In genomic region chr1:84946631-84947030, GRCh38 we compare ENCODE assay signal across 19 cellular contexts. TPM values are rescaled to one million over a fixed set of nuclear protein-coding genes. Genes with fewer than 3 reads are reported as not detected.
A peak's percentile ranks its signal among the peaks of the same experiment; 100 is the strongest.
DNase-seq lines count a peak whose midpoint lies in the region; ATAC-seq and TF ChIP-seq lines count a peak whose summit lies in the region.
"Had no signal": no experiment of that assay in that cellular context is flagged by ENCODE, and none has a peak within 500 bp of the region (broad histone marks: within the 10 kb centered on the region; RNA-seq: fewer than 3 reads in every experiment).

No MANE protein-coding gene starts in this region.

- no peaks in the 10 kb centered on the region for H3K36me3 ChIP-seq in CD4-positive, alpha-beta memory T cell (ENCODE audit: insufficient read depth, low read length)
- H3K36me3 ChIP-seq in HCT116 (ENCODE audit: control insufficient read depth in 1 of 2, insufficient read depth in 2 of 2, low read length in 2 of 2): no peaks in the 10 kb centered on the region
- H3K36me3 ChIP-seq in hepatocyte (replicated peaks; ENCODE audit: insufficient read depth, low read depth): no peaks in the 10 kb centered on the region
- no peaks in the 10 kb centered on the region for H3K36me3 ChIP-seq in Peyer's patch
- H3K36me3 ChIP-seq in upper lobe of left lung: no peaks in the 10 kb centered on the region

- no peak overlapping the region for H3K9ac ChIP-seq in HCT116 (ENCODE audit: low read length)

- H3K27ac Mint-ChIP-seq in CD4-positive, alpha-beta memory T cell: peak overlapping the region in 4 of 7 donors; percentile 54 to 99 (median 88)
- peak overlapping the region; percentile 86 for H3K27ac Mint-ChIP-seq in activated T-helper 17 cell treated with anti-CD3 and anti-CD28 coated beads, Interleukin-2, amount 50 U/mL, for 72 hours
- H3K27ac Mint-ChIP-seq in activated naive CD4-positive, alpha-beta T cell treated with anti-CD3 and anti-CD28 coated beads for 36 hours: no peak overlapping the region

- CTCF ChIA-PET in CD4-positive, alpha-beta memory T cell (lab: Charles Lee; ENCODE audit: partially characterized antibody): interaction anchor here (3.5 to 11.6 kb wide), 3 partner anchors 12 to 310 kb away, joined by 16 to 282 read pairs (median 176); partner anchors contain the start of gene C1orf52
- CTCF ChIA-PET in HCT116 (lab: Charles Lee): interaction anchor here (1.3 to 7.5 kb wide), 2 partner anchors 293 to 310 kb away, joined by 4 to 265 read pairs; partner anchors contain the start of gene C1orf52
- CTCF ChIA-PET in activated naive CD4-positive, alpha-beta T cell treated with anti-CD3 and anti-CD28 coated beads for 36 hours (lab: Charles Lee): interaction anchor here (0.7 to 5.6 kb wide), 6 partner anchors 12 to 313 kb away, joined by 3 to 111 read pairs (median 4); partner anchors contain the start of gene C1orf52

- no peak overlapping the region for H2AFZ ChIP-seq in HCT116 (ENCODE audit: low read depth, low read length, poor library complexity, severe bottlenecking)
- peak overlapping the region; percentile 47 for H2AFZ ChIP-seq in hepatocyte

- no peaks in the 10 kb centered on the region for H3K79me2 ChIP-seq in HCT116 (ENCODE audit: insufficient read depth, low read length)
- H3K79me2 ChIP-seq in hepatocyte: no peaks in the 10 kb centered on the region

- no peak overlapping the region for H3K4me3 Mint-ChIP-seq in CD4-positive, alpha-beta memory T cell
- no peak overlapping the region for H3K4me3 Mint-ChIP-seq in activated T-helper 17 cell treated with anti-CD3 and anti-CD28 coated beads, Interleukin-2, amount 50 U/mL, for 72 hours
- no peak overlapping the region for H3K4me3 Mint-ChIP-seq in activated naive CD4-positive, alpha-beta T cell treated with anti-CD3 and anti-CD28 coated beads for 36 hours

- BruUV-seq in HCT116 (replicated peaks; lab: Mats Ljungman, UMichigan): no TSS peak

- POLR2A ChIA-PET in CD4-positive, alpha-beta memory T cell (lab: Charles Lee; ENCODE audit: partially characterized antibody): interaction anchor here (0.9 to 3.7 kb wide), 4 partner anchors 24 to 329 kb away, joined by 3 to 45 read pairs (median 4); partner anchors contain the start of gene BCL10
- POLR2A ChIA-PET in HCT116 (lab: Charles Lee): interaction anchor here (3.1 kb wide), 1 partner anchor 309 kb away, joined by 16 read pairs; no protein-coding TSS in a partner anchor

- H3K9me2 ChIP-seq in HCT116 (ENCODE audit: insufficient read depth) (no peaks in the 10 kb centered on the region), hepatocyte (replicated peaks; ENCODE audit: insufficient read depth) (no peaks in the 10 kb centered on the region)

- no peaks in the 10 kb centered on the region for H3K27me3 ChIP-seq in CD4-positive, alpha-beta memory T cell (ENCODE audit: insufficient read depth, low read length)
- H3K27me3 ChIP-seq in HCT116 (ENCODE audit: insufficient read depth, low read length) (no peaks in the 10 kb centered on the region), hepatocyte (peaks cover 5% of the 10 kb centered on the region), Peyer's patch (no peaks in the 10 kb centered on the region), upper lobe of left lung (no peaks in the 10 kb centered on the region)

- no peak for ATAC-seq in HCT116
- no peak for ATAC-seq in activated T-helper 17 cell treated with anti-CD3 and anti-CD28 coated beads, Interleukin-2, amount 50 U/mL, for 72 hours (replicated peaks)
- ATAC-seq in upper lobe of left lung (ENCODE audit: low FRiP score in 2 of 2): no peak
- ATAC-seq: naive thymus-derived CD4-positive, alpha-beta T cell had no signal

- peaks cover 0 to 24% (median 15%) of the 10 kb centered on the region in 8 donors for H3K9me3 Mint-ChIP-seq in CD4-positive, alpha-beta memory T cell
- no peaks in the 10 kb centered on the region for H3K9me3 Mint-ChIP-seq in activated T-helper 17 cell treated with anti-CD3 and anti-CD28 coated beads, Interleukin-2, amount 50 U/mL, for 72 hours
- peaks cover 2% of the 10 kb centered on the region for H3K9me3 Mint-ChIP-seq in activated naive CD4-positive, alpha-beta T cell treated with anti-CD3 and anti-CD28 coated beads for 36 hours

- H3K4me1 ChIP-seq in CD4-positive, alpha-beta memory T cell (ENCODE audit: insufficient read depth, low read length): peaks cover 5% of the 10 kb centered on the region
- H3K4me1 ChIP-seq in HCT116 (ENCODE audit: control insufficient read depth in 1 of 2, insufficient read depth in 2 of 2, low read length in 2 of 2) (peaks cover 16 to 25% of the 10 kb centered on the region in 2 experiments), hepatocyte (ENCODE audit: insufficient read depth) (no peaks in the 10 kb centered on the region), Peyer's patch (peaks cover 0 to 4% (median 0%) of the 10 kb centered on the region in 4 donors), upper lobe of left lung (peaks cover 9 to 13% (median 9%) of the 10 kb centered on the region in 4 donors)

- no peaks in the 10 kb centered on the region for H4K20me1 ChIP-seq in HCT116 (ENCODE audit: insufficient read depth)
- H4K20me1 ChIP-seq in hepatocyte (ENCODE audit: insufficient read depth, poor library complexity, severe bottlenecking): no peaks in the 10 kb centered on the region

- H3K27me3 Mint-ChIP-seq in CD4-positive, alpha-beta memory T cell: peaks cover 0 to 4% of the 10 kb centered on the region in 2 donors
- H3K27me3 Mint-ChIP-seq in activated T-helper 17 cell treated with anti-CD3 and anti-CD28 coated beads, Interleukin-2, amount 50 U/mL, for 72 hours: peaks cover 3% of the 10 kb centered on the region
- peaks cover 5% of the 10 kb centered on the region for H3K27me3 Mint-ChIP-seq in activated naive CD4-positive, alpha-beta T cell treated with anti-CD3 and anti-CD28 coated beads for 36 hours (ENCODE audit: low read depth)

- TF ChIP-seq RAD21 in HCT116 (IDR thresholded peaks at IDR 0.05; ENCODE audit: low read depth): no peak

- H3K36me3 Mint-ChIP-seq in CD4-positive, alpha-beta memory T cell: peaks cover 27 to 32% of the 10 kb centered on the region in 2 donors
- peaks cover 57% of the 10 kb centered on the region for H3K36me3 Mint-ChIP-seq in activated T-helper 17 cell treated with anti-CD3 and anti-CD28 coated beads, Interleukin-2, amount 50 U/mL, for 72 hours (ENCODE audit: low read depth)
- peaks cover 18% of the 10 kb centered on the region for H3K36me3 Mint-ChIP-seq in activated naive CD4-positive, alpha-beta T cell treated with anti-CD3 and anti-CD28 coated beads for 36 hours (ENCODE audit: low read depth)

- intact Hi-C loops in CD4-positive, alpha-beta memory T cell (cut with micrococcal nuclease): loop anchor here (10.0 kb wide), 2 partner anchors 758 to 1068 kb away; partner anchors contain the start of gene ZNHIT6
- intact Hi-C loops in HCT116 (cut with micrococcal nuclease): loop anchor here (10.0 kb wide), 1 partner anchor 158 kb away; no protein-coding TSS in a partner anchor
- intact Hi-C loops in activated naive CD4-positive, alpha-beta T cell treated with anti-CD3 and anti-CD28 coated beads for 36 hours (cut with micrococcal nuclease): loop anchor here (5.0 to 10.0 kb wide), 2 partner anchors 1071 to 1558 kb away; no protein-coding TSS in a partner anchor

- DNase-seq in CD4-positive, alpha-beta memory T cell: no peak
- DNase-seq in HCT116 (ENCODE audit: low read depth, low spot score): no peak
- DNase-seq in hepatocyte (ENCODE audit: low spot score): no peak
- no peak for DNase-seq in activated naive CD4-positive, alpha-beta T cell treated with anti-CD3 and anti-CD28 coated beads for 36 hours
- no peak for DNase-seq in Peyer's patch
- no peak for DNase-seq in upper lobe of left lung
- DNase-seq in NCI-H1930 (lab: John Stamatoyannopoulos, UW): no peak
- DNase-seq: activated gamma-delta T cell; amniotic stem cell; effector CD4-positive, alpha-beta T cell; naive thymus-derived CD4-positive, alpha-beta T cell; NCI-H146; NCI-H345; posterior cingulate gyrus; small intestine; stimulated activated CD4-positive, alpha-beta T cell treated with anti-CD3 and anti-CD28 coated beads, Interleukin-4, amount 100 ng/mL, for 24 hours had no signal

- TF ChIP-seq EP300 in upper lobe of left lung (IDR thresholded peaks at IDR 0.05): no peak

- H3K4me3 ChIP-seq in CD4-positive, alpha-beta memory T cell (ENCODE audit: low read length in 2 of 2): no peak overlapping the region
- H3K4me3 ChIP-seq in HCT116 (replicated peaks in 1 of 2; ENCODE audit: low read depth in 1 of 2, low read length in 2 of 2): no peak overlapping the region
- no peak overlapping the region for H3K4me3 ChIP-seq in hepatocyte
- H3K4me3 ChIP-seq in Peyer's patch: no peak overlapping the region
- no peak overlapping the region for H3K4me3 ChIP-seq in upper lobe of left lung

- no peak overlapping the region for H3K27ac ChIP-seq in CD4-positive, alpha-beta memory T cell (ENCODE audit: low read depth, low read length)
- peak overlapping the region; percentile 65; the same call in 1 of the 2 replicates for H3K27ac ChIP-seq in HCT116 (ENCODE audit: low read depth, low read length)
- H3K27ac ChIP-seq in hepatocyte: no peak overlapping the region
- no peak overlapping the region for H3K27ac ChIP-seq in Peyer's patch
- H3K27ac ChIP-seq in upper lobe of left lung: no peak overlapping the region

- TF ChIP-seq POLR2A in HCT116 (IDR thresholded peaks at IDR 0.05; ENCODE audit: borderline replicate concordance, extremely low read depth, insufficient read depth, insufficient read length) (no peak), Peyer's patch (IDR thresholded peaks at IDR 0.05) (no peak), upper lobe of left lung (IDR thresholded peaks at IDR 0.05) (no peak)

- TF ChIP-seq CTCF in HCT116 (IDR thresholded peaks at IDR 0.05 in 2 of 3, conservative IDR thresholded peaks at IDR 0.05 in 1 of 3; ENCODE audit: borderline replicate concordance in 1 of 3, insufficient read depth in 1 of 3, low read depth in 2 of 3, low read length in 2 of 3): no peak
- TF ChIP-seq CTCF in hepatocyte (IDR thresholded peaks at IDR 0.05; ENCODE audit: poor library complexity): no peak
- TF ChIP-seq CTCF in Peyer's patch (IDR thresholded peaks at IDR 0.05): no peak
- no peak for TF ChIP-seq CTCF in upper lobe of left lung (IDR thresholded peaks at IDR 0.05)

- H3K4me1 Mint-ChIP-seq in CD4-positive, alpha-beta memory T cell: peaks cover 5 to 15% (median 11%) of the 10 kb centered on the region in 4 donors
- peaks cover 11% of the 10 kb centered on the region for H3K4me1 Mint-ChIP-seq in activated T-helper 17 cell treated with anti-CD3 and anti-CD28 coated beads, Interleukin-2, amount 50 U/mL, for 72 hours
- peaks cover 14% of the 10 kb centered on the region for H3K4me1 Mint-ChIP-seq in activated naive CD4-positive, alpha-beta T cell treated with anti-CD3 and anti-CD28 coated beads for 36 hours (ENCODE audit: low read depth)

- RAD21 ChIA-PET in HCT116 (lab: Charles Lee; ENCODE audit: low non-redundant PET in 1 of 2, low total read pairs in 2 of 2, uncharacterized antibody in 2 of 2, unreplicated experiment in 2 of 2): no interaction called here

- 80% methylated on average over 4 of the region's 4 CpGs for WGBS in hepatocyte (ENCODE audit: low lambda C conversion rate, missing lambda C conversion rate)
- 93 to 97% methylated on average over 4 of the region's 4 CpGs for WGBS in upper lobe of left lung, 2 donors

- H3K4me2 ChIP-seq in HCT116 (ENCODE audit: low read length): no peak overlapping the region
- no peak overlapping the region for H3K4me2 ChIP-seq in hepatocyte

- no peaks in the 10 kb centered on the region for H3K9me3 ChIP-seq in CD4-positive, alpha-beta memory T cell (ENCODE audit: control insufficient read depth in 1 of 2, low read length in 2 of 2)
- H3K9me3 ChIP-seq in HCT116 (ENCODE audit: control insufficient read depth in 1 of 2, insufficient read depth in 1 of 2, low read depth in 1 of 2, low read length in 2 of 2): no peaks in the 10 kb centered on the region
- no peaks in the 10 kb centered on the region for H3K9me3 ChIP-seq in hepatocyte (ENCODE audit: low read depth)
- no peaks in the 10 kb centered on the region for H3K9me3 ChIP-seq in Peyer's patch
- peaks cover 0 to 5% (median 0%) of the 10 kb centered on the region in 4 donors for H3K9me3 ChIP-seq in upper lobe of left lung

RNA-seq across cellular contexts. Expression of gene MCOLN2, which starts 50.3 kb away (rescaled TPM):
- total RNA-seq in CD4-positive, alpha-beta memory T cell: 10 to 100 TPM; 16.8 to 20.3 TPM
- polyA plus RNA-seq in CD4-positive, alpha-beta memory T cell: 10 to 100 TPM in 1 of 2 donors, 1 to 10 TPM in 1; 6.4 to 11.7 TPM
- total RNA-seq in HCT116 (2021; ENCODE audit: unreplicated experiment): 11.3 TPM
- polyA plus RNA-seq in HCT116 (2012): 2.8 and 3.6 TPM in 2 replicates
- total RNA-seq in activated T-helper 17 cell treated with anti-CD3 and anti-CD28 coated beads, Interleukin-2, amount 50 U/mL, for 72 hours: 10 to 100 TPM; 25.6 to 43.8 TPM
- total RNA-seq in hepatocyte: 0.63 and 1.2 TPM in 2 replicates
- polyA plus RNA-seq in hepatocyte: 1.2 and 1.9 TPM in 2 replicates
- 1 to 10 TPM; 7.4 to 8.4 TPM for total RNA-seq in activated naive CD4-positive, alpha-beta T cell treated with anti-CD3 and anti-CD28 coated beads for 36 hours
- total RNA-seq in Peyer's patch: 10 to 100 TPM in 1 of 4 donors, 1 to 10 TPM in 3; 1.7 to 62.7 (median 5.2) TPM
- 10 to 100 TPM in 2 of 6 donors, 1 to 10 TPM in 4; 5.8 to 41.9 (median 7.4) TPM for total RNA-seq in upper lobe of left lung
- total RNA-seq: lung microvascular endothelial cell, temporal lobe had no signal

RNA-seq across cellular contexts. Expression of gene LPAR3, which starts 53.6 kb away (rescaled TPM):
- total RNA-seq in CD4-positive, alpha-beta memory T cell: 1 to 10 TPM; 3.7 to 4.1 TPM
- polyA plus RNA-seq in CD4-positive, alpha-beta memory T cell: 1 to 10 TPM; 2.4 to 2.5 TPM
- total RNA-seq in HCT116 (2021; ENCODE audit: unreplicated experiment) (27.2 TPM), hepatocyte (1.8 and 2.7 TPM in 2 replicates), Peyer's patch (1 to 10 TPM in 1 of 4 donors, not detected in 3; 9.1 TPM), upper lobe of left lung (1 to 10 TPM in 5 of 6 donors, not detected in 1; 1.5 to 9.8 (median 4.3) TPM)
- 11.4 and 14.4 TPM in 2 replicates for polyA plus RNA-seq in HCT116 (2012)
- 1 to 10 TPM in 1 of 2 donors, not detected in 1; 1.1 TPM for total RNA-seq in activated T-helper 17 cell treated with anti-CD3 and anti-CD28 coated beads, Interleukin-2, amount 50 U/mL, for 72 hours
- polyA plus RNA-seq in hepatocyte: 0.18 and 1.3 TPM in 2 replicates
- total RNA-seq in activated naive CD4-positive, alpha-beta T cell treated with anti-CD3 and anti-CD28 coated beads for 36 hours: 1 to 10 TPM in 1 of 2 experiments, under 1 TPM in 1; 0.74 to 1.1 TPM
- total RNA-seq: lung microvascular endothelial cell had no signal
